Comparison of ENCODE assay signal across 8 cellular contexts in the genomic region with DNA sequence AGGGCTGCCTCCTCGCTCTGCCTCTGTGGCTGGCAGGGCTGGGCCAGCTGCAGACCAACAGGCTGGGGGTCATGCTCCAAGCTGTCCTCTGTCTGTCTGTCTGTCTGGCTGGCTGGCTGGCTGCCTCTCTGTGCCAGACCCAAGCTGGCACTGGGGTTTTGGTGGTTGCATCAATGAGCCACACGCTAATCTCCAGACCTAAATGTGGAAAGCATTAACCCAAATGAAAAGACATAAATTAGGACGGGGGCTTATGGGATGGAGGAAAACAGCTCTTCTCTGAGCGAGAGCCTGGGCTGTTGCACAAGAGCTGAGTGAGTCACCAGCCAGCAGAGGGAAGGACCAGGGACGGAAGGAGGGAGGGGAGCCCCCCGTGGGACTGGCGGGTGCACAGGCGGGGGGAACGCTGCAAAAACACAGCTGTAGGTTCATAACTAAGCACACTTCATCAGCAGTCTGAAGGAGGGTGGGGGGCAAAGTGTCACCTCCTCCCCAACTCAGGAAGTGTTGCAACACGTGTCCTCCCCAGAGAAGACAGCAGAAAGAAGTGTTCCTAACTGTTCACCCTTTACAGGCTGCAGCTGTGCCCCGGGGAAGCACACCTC.
DNase-seq lines count a peak whose midpoint lies in the region; ATAC-seq and TF ChIP-seq lines count a peak whose summit lies in the region.

No MANE protein-coding gene starts in this region.

- no peaks in the 10 kb centered on the region for H3K36me3 Mint-ChIP-seq in activated naive CD4-positive, alpha-beta T cell treated with anti-CD3 and anti-CD28 coated beads, Interleukin-2, amount 10 ng/mL, durations not matched to agents 7 days and 5 days

- H3K36me3 ChIP-seq in H7 (replicated peaks; ENCODE audit: control insufficient read depth, insufficient read depth, low read length) (no peaks in the 10 kb centered on the region), Peyer's patch (no peaks in the 10 kb centered on the region), rectal smooth muscle tissue (ENCODE audit: control insufficient read depth, insufficient read depth, low read length) (no peaks in the 10 kb centered on the region)

- no peaks in the 10 kb centered on the region for H3K9me3 ChIP-seq in Peyer's patch

- peaks cover 31% of the 10 kb centered on the region for H3K27me3 Mint-ChIP-seq in activated naive CD4-positive, alpha-beta T cell treated with anti-CD3 and anti-CD28 coated beads, Interleukin-2, amount 10 ng/mL, durations not matched to agents 7 days and 5 days

- peaks cover 49% of the 10 kb centered on the region for H3K4me1 Mint-ChIP-seq in activated naive CD4-positive, alpha-beta T cell treated with anti-CD3 and anti-CD28 coated beads, Interleukin-2, amount 10 ng/mL, durations not matched to agents 7 days and 5 days

- peaks cover 2% of the 10 kb centered on the region for H3K9me3 Mint-ChIP-seq in activated naive CD4-positive, alpha-beta T cell treated with anti-CD3 and anti-CD28 coated beads, Interleukin-2, amount 10 ng/mL, durations not matched to agents 7 days and 5 days

- no peak for TF ChIP-seq CTCF in Peyer's patch (IDR thresholded peaks at IDR 0.05)

- CTCF ChIA-PET in activated naive CD4-positive, alpha-beta T cell treated with anti-CD3 and anti-CD28 coated beads, Interleukin-2, amount 10 ng/mL, durations not matched to agents 7 days and 5 days (lab: Charles Lee), result no interaction called here

- H3K4me1 ChIP-seq in Peyer's patch, result peaks cover 0 to 32% (median 2%) of the 10 kb centered on the region in 4 donors
- peaks cover 17% of the 10 kb centered on the region for H3K4me1 ChIP-seq in rectal smooth muscle tissue (ENCODE audit: control insufficient read depth, insufficient read depth, low read length)

- TF ChIP-seq POLR2A in Peyer's patch (IDR thresholded peaks at IDR 0.05), result no peak

- peak overlapping the region; percentile 64 to 89 (median 79) for H3K27ac ChIP-seq in Peyer's patch
- H3K27ac ChIP-seq in rectal smooth muscle tissue (ENCODE audit: low read depth, low read length), result peak overlapping the region; percentile 87

- H3K4me3 ChIP-seq in H7 (ENCODE audit: insufficient read depth, low read depth, low read length) (no peak overlapping the region), Peyer's patch (no peak overlapping the region), rectal smooth muscle tissue (ENCODE audit: low read length) (peak overlapping the region; percentile 43)

- H3K27ac Mint-ChIP-seq in activated naive CD4-positive, alpha-beta T cell treated with anti-CD3 and anti-CD28 coated beads, Interleukin-2, amount 10 ng/mL, durations not matched to agents 7 days and 5 days, result peak overlapping the region; percentile 47

- DNase-seq in Ammon's horn (ENCODE audit: low spot score), result peak; percentile 91
- DNase-seq in H7, result peak; percentile 67
- DNase-seq in Peyer's patch, result peak; percentile 63 to 91 (median 67)
- DNase-seq in activated naive CD4-positive, alpha-beta T cell treated with anti-CD3 and anti-CD28 coated beads, Interleukin-2, amount 10 ng/mL, durations not matched to agents 7 days and 5 days, result peak; percentile 57
- peak; percentile 95 for DNase-seq in Right ventricle myocardium superior
- DNase-seq in NCI-H526 (lab: John Stamatoyannopoulos, UW), result no peak

- no peak overlapping the region for H3K9ac ChIP-seq in rectal smooth muscle tissue (ENCODE audit: low read length)

- H3K4me3 Mint-ChIP-seq in activated naive CD4-positive, alpha-beta T cell treated with anti-CD3 and anti-CD28 coated beads, Interleukin-2, amount 10 ng/mL, durations not matched to agents 7 days and 5 days, result no peak overlapping the region

- H3K27me3 ChIP-seq in H7 (ENCODE audit: control insufficient read depth, insufficient read depth, low read length) (no peaks in the 10 kb centered on the region), Peyer's patch (no peaks in the 10 kb centered on the region), rectal smooth muscle tissue (ENCODE audit: control insufficient read depth, insufficient read depth, low read length) (no peaks in the 10 kb centered on the region)

- intact Hi-C loops in Right ventricle myocardium superior (cut with DNase I), result no loop called here

- ATAC-seq in Right ventricle myocardium superior (ENCODE audit: poor library complexity) (peak; percentile 85), GM19035 (IDR thresholded peaks at IDR 0.05; ENCODE audit: unreplicated experiment) (no peak)

Comparison
In these comparisons a context has a peak if more than half of its experiments do, and no peak if none do; other contexts are left out.
1. DNase-seq: peak in Ammon's horn (single experiment), H7 (single experiment), Peyer's patch (3 of 3), activated naive CD4-positive, alpha-beta T cell treated with anti-CD3 and anti-CD28 coated beads, Interleukin-2, amount 10 ng/mL, durations not matched to agents 7 days and 5 days (single experiment) and Right ventricle myocardium superior (single experiment); none in NCI-H526 (0 of 2).